ENCODE assay signal across 1 cellular context in genomic region chr11:72793081-72793451, GRCh38.
TF ChIP-seq lines count a peak whose summit lies in the region.

No MANE protein-coding gene starts in this region.

TF ChIP-seq in H1, 55 proteins besides CTCF, POLR2A, EP300 and RAD21:
- TF ChIP-seq HDAC2 (IDR thresholded peaks at IDR 0.05; ENCODE audit: borderline replicate concordance in 1 of 2, low read depth in 2 of 2, low read length in 2 of 2) (no peak), TAF7 (optimal IDR thresholded peaks at IDR 0.05; ENCODE audit: borderline replicate concordance, low read depth, low read length) (no peak), BRCA1 (IDR thresholded peaks at IDR 0.05; ENCODE audit: low read depth, low read length) (no peak), BACH1 (IDR thresholded peaks at IDR 0.05; ENCODE audit: low read length) (no peak)
